In genomic region chr20:32189691-32190607, GRCh38 we compare ENCODE assay signal across 8 cellular contexts. TPM values are rescaled to one million over a fixed set of nuclear protein-coding genes. Genes with fewer than 3 reads are reported as not detected.
DNase-seq lines count a peak whose midpoint lies in the region; ATAC-seq, FAIRE-seq and TF ChIP-seq lines count a peak whose summit lies in the region.

No MANE protein-coding gene starts in this region.

- no peak; a peak in 1 of 3 replicates for TF ChIP-seq POLR2A in H1 (IDR thresholded peaks at IDR 0.05; ENCODE audit: control extremely low read depth in 1 of 2, low read depth in 2 of 2, low read length in 2 of 2)

- H3K4ac ChIP-seq in H1 (replicated peaks; ENCODE audit: insufficient read length, low read depth, low read length) (peak overlapping the region; percentile 11), mesendoderm (ENCODE audit: low read depth, low read length) (peak overlapping the region; percentile 64)

- ATAC-seq in Right ventricle myocardium inferior = peak; percentile 54
- ATAC-seq in stimulated activated naive CD8-positive, alpha-beta T cell treated with anti-CD3 and anti-CD28 coated beads, Interleukin-15, Interleukin-2, amounts not matched to agents 100 U/mL and 50 U/mL, for 24 hours = peak; percentile 72

- H2BK15ac ChIP-seq in H1 (ENCODE audit: low read length) (0 out of 2 replicates have a peak overlapping the region, but pooled peaks have one; percentile 37), mesendoderm (replicated peaks; ENCODE audit: low read depth) (no peak overlapping the region)

- peak overlapping the region; percentile 68 for H3K4me3 Mint-ChIP-seq in activated CD4-positive, alpha-beta memory T cell treated with anti-CD3 and anti-CD28 coated beads, Interleukin-2, amount 10 ng/mL, durations not matched to agents 7 days and 5 days

- H3K4me2 ChIP-seq in H1 (ENCODE audit: insufficient read depth in 1 of 2, low read depth in 2 of 2, low read length in 2 of 2) (peak overlapping the region; percentile 55 to 92), mesendoderm (ENCODE audit: low read length) (peak overlapping the region; percentile 42)

- H2AK5ac ChIP-seq in H1 (ENCODE audit: low read depth, low read length) (no peak overlapping the region), mesendoderm (ENCODE audit: low read length) (peak overlapping the region; percentile 91)

- H3K36me3 Mint-ChIP-seq in activated CD4-positive, alpha-beta memory T cell treated with anti-CD3 and anti-CD28 coated beads, Interleukin-2, amount 10 ng/mL, durations not matched to agents 7 days and 5 days (ENCODE audit: low read depth) = peaks cover 19% of the 10 kb centered on the region

- peaks cover 0 to 6% of the 10 kb centered on the region in 2 experiments; a peak in 1 of 4 replicates for H3K79me2 ChIP-seq in H1 (ENCODE audit: control insufficient read depth in 1 of 2, insufficient read depth in 2 of 2, low read length in 2 of 2)
- H3K79me2 ChIP-seq in mesendoderm (ENCODE audit: control insufficient read depth, insufficient read depth, low read length) = peaks cover 3% of the 10 kb centered on the region

- peaks cover 19% of the 10 kb centered on the region for H3K4me1 Mint-ChIP-seq in activated CD4-positive, alpha-beta memory T cell treated with anti-CD3 and anti-CD28 coated beads, Interleukin-2, amount 10 ng/mL, durations not matched to agents 7 days and 5 days

- H3K4me1 ChIP-seq in H1 (replicated peaks in 1 of 4; ENCODE audit: control insufficient read depth in 3 of 4, insufficient read depth in 4 of 4, low read length in 3 of 4) = peaks cover 2 to 21% (median 18%) of the 10 kb centered on the region in 4 experiments
- peaks cover 3% of the 10 kb centered on the region for H3K4me1 ChIP-seq in mesendoderm (ENCODE audit: control insufficient read depth, low read depth, low read length)

- H3K79me1 ChIP-seq in H1 (ENCODE audit: low read depth, low read length) (0 out of 2 replicates have a peak, but pooled peaks cover 4% of the 10 kb centered on the region), mesendoderm (ENCODE audit: low read length) (peaks cover 8% of the 10 kb centered on the region)

- peak overlapping the region; percentile 75 for H3K27ac ChIP-seq in H1 (ENCODE audit: low read depth, low read length)
- peak overlapping the region; percentile 45 for H3K27ac ChIP-seq in mesendoderm (ENCODE audit: low read depth, low read length)

- no peaks in the 10 kb centered on the region for H3K27me3 ChIP-seq in H1 (replicated peaks in 1 of 4; ENCODE audit: control insufficient read depth in 3 of 4, extremely low read depth in 1 of 4, insufficient read depth in 3 of 4, low read length in 3 of 4)
- H3K27me3 ChIP-seq in mesendoderm (ENCODE audit: insufficient read depth, low read length, poor library complexity) = no peaks in the 10 kb centered on the region

- peaks cover 0 to 4% of the 10 kb centered on the region in 2 experiments; a peak in 1 of 4 replicates for H3K9me3 ChIP-seq in H1 (ENCODE audit: insufficient read depth in 2 of 2, low read depth in 1 of 2, low read length in 1 of 2)

- peak overlapping the region; percentile 3 for H3K56ac ChIP-seq in H1 (replicated peaks; ENCODE audit: insufficient read length, low read depth, low read length)
- H3K56ac ChIP-seq in mesendoderm (ENCODE audit: low read length) = peak overlapping the region; percentile 91

- H2AFZ ChIP-seq in H1 (ENCODE audit: low read length) = peak overlapping the region; percentile 76

- peak overlapping the region; percentile 69; the same call in 1 of the 2 replicates for H2BK5ac ChIP-seq in H1 (ENCODE audit: low read depth, low read length)
- H2BK5ac ChIP-seq in mesendoderm (ENCODE audit: low read length) = no peak overlapping the region

- TF ChIP-seq EP300 in H1 (IDR thresholded peaks at IDR 0.05; ENCODE audit: borderline replicate concordance in 1 of 2, low read depth in 2 of 2, low read length in 2 of 2) = no peak

- no peaks in the 10 kb centered on the region for H3K9me3 Mint-ChIP-seq in activated CD4-positive, alpha-beta memory T cell treated with anti-CD3 and anti-CD28 coated beads, Interleukin-2, amount 10 ng/mL, durations not matched to agents 7 days and 5 days

- H3K36me3 ChIP-seq in H1 (ENCODE audit: control insufficient read depth in 2 of 4, insufficient read depth in 4 of 4, low read length in 3 of 4) (peaks cover under 1 to 7% (median 3%) of the 10 kb centered on the region in 4 experiments; a peak in 4 of 8 replicates), mesendoderm (ENCODE audit: control insufficient read depth, insufficient read depth, low read length) (no peaks in the 10 kb centered on the region)

- H3K4me3 ChIP-seq in H1 (ENCODE audit: extremely low read depth in 1 of 4, insufficient read depth in 2 of 4, low read depth in 3 of 4, low read length in 4 of 4) = peak overlapping the region; percentile 53 to 76 (median 69)
- peak overlapping the region; percentile 74 for H3K4me3 ChIP-seq in mesendoderm (ENCODE audit: low read length)

- FAIRE-seq in H1 (lab: Jason Lieb, UNC) = no peak

- TF ChIP-seq RAD21 in H1 (IDR thresholded peaks at IDR 0.05 in 1 of 2, conservative IDR thresholded peaks at IDR 0.05 in 1 of 2; ENCODE audit: low read depth in 2 of 2, low read length in 2 of 2) = no peak

- H3K18ac ChIP-seq in H1 (ENCODE audit: extremely low read depth, low read length) (peak overlapping the region; percentile 68; the same call in 1 of the 2 replicates), mesendoderm (ENCODE audit: low read length) (peak overlapping the region; percentile 86)

- H3K23me2 ChIP-seq in H1 (ENCODE audit: low read depth, low read length) = peaks cover 4% of the 10 kb centered on the region; the same call in 1 of the 2 replicates

- CTCF ChIA-PET in activated CD4-positive, alpha-beta memory T cell treated with anti-CD3 and anti-CD28 coated beads, Interleukin-2, amount 10 ng/mL, durations not matched to agents 7 days and 5 days (lab: Charles Lee) = no interaction called here
- CTCF ChIA-PET in H1 (lab: Charles Lee; ENCODE audit: partially characterized antibody) = interaction anchor here (0.6 to 1.3 kb wide), 3 partner anchors 9 to 227 kb away, joined by 3 read pairs; no protein-coding TSS in a partner anchor

- peak overlapping the region; percentile 60 for H4K5ac ChIP-seq in H1 (ENCODE audit: insufficient read length, low read depth, low read length)
- H4K5ac ChIP-seq in mesendoderm (ENCODE audit: low read length) = no peak overlapping the region

- WGBS in H1 (ENCODE audit: extremely low coverage in 1 of 2, insufficient coverage in 1 of 2, insufficient read length in 1 of 2, insufficient replicate concordance in 2 of 2, low coverage in 1 of 2, low lambda C conversion rate in 2 of 2, missing lambda C conversion rate in 1 of 2), 2 experiments = 13% methylated on average over 80 of the region's 88 CpGs; no CpG with 5 or more reads in 1 of the 2 experiments
- WGBS in mesendoderm (ENCODE audit: extremely low coverage, insufficient coverage, low lambda C conversion rate) = no CpG with 5 or more reads among the region's 88 CpGs

- H2BK20ac ChIP-seq in H1 (ENCODE audit: low read length) = no peak overlapping the region

- TF ChIP-seq CTCF in H1 (IDR thresholded peaks at IDR 0.05; ENCODE audit: control extremely low read depth in 1 of 3, insufficient read depth in 1 of 3, low read depth in 1 of 3, low read length in 3 of 3) = no peak

- H2BK12ac ChIP-seq in H1 (ENCODE audit: low read depth, low read length) = 0 out of 2 replicates have a peak overlapping the region, but pooled peaks have one; percentile 39

- no peak overlapping the region for H3K14ac ChIP-seq in H1 (ENCODE audit: insufficient read length)

- no peaks in the 10 kb centered on the region for H3K27me3 Mint-ChIP-seq in activated CD4-positive, alpha-beta memory T cell treated with anti-CD3 and anti-CD28 coated beads, Interleukin-2, amount 10 ng/mL, durations not matched to agents 7 days and 5 days

- H3K27ac Mint-ChIP-seq in activated CD4-positive, alpha-beta memory T cell treated with anti-CD3 and anti-CD28 coated beads, Interleukin-2, amount 10 ng/mL, durations not matched to agents 7 days and 5 days = peak overlapping the region; percentile 44

- H4K91ac ChIP-seq in H1 (replicated peaks; ENCODE audit: insufficient read length, low read length) = peak overlapping the region; percentile 59

- POLR2A ChIA-PET in activated CD4-positive, alpha-beta memory T cell treated with anti-CD3 and anti-CD28 coated beads, Interleukin-2, amount 10 ng/mL, durations not matched to agents 7 days and 5 days (lab: Charles Lee) = interaction anchor here (1.0 to 1.7 kb wide), 5 partner anchors 16 to 168 kb away, joined by 3 to 8 read pairs (median 3); no protein-coding TSS in a partner anchor
- POLR2A ChIA-PET in H1 (lab: Charles Lee; ENCODE audit: partially characterized antibody) = interaction anchor here (0.6 to 5.6 kb wide), 8 partner anchors 9 to 523 kb away, joined by 3 to 77 read pairs (median 5); partner anchors contain the start of genes PLAGL2, POFUT1 and TM9SF4

- H2BK120ac ChIP-seq in H1 (replicated peaks; ENCODE audit: low read depth, low read length) = no peak overlapping the region
- peak overlapping the region; percentile 29 for H2BK120ac ChIP-seq in mesendoderm (ENCODE audit: low read depth, low read length)

- H4K20me1 ChIP-seq in H1 (replicated peaks in 1 of 2; ENCODE audit: control insufficient read depth in 1 of 2, insufficient read depth in 2 of 2, low read length in 2 of 2) = peaks cover 0 to 5% of the 10 kb centered on the region in 2 experiments

- H3K9ac ChIP-seq in H1 (replicated peaks in 1 of 4; ENCODE audit: extremely low read depth in 1 of 4, low read depth in 3 of 4, low read length in 3 of 4) (peak overlapping the region; percentile 25 to 86 (median 83); a peak in 6 of 7 replicates), mesendoderm (ENCODE audit: low read length) (peak overlapping the region; percentile 94)

- intact Hi-C loops in Right ventricle myocardium inferior (cut with DNase I) = no loop called here
- intact Hi-C loops in cardiac septum (cut with DNase I) = no loop called here

- H3K23ac ChIP-seq in H1 (ENCODE audit: insufficient read length) (no peak overlapping the region), mesendoderm (ENCODE audit: low read length) (peak overlapping the region; percentile 94)

- H4K8ac ChIP-seq in H1 (ENCODE audit: extremely low read depth, insufficient read depth, low read length) (peak overlapping the region; percentile 95), mesendoderm (ENCODE audit: low read depth, low read length) (no peak overlapping the region)

- DNase-seq in Right ventricle myocardium inferior (ENCODE audit: missing footprints) (peak; percentile 82), cardiac septum (ENCODE audit: low spot score) (no peak), H1 (ENCODE audit: low read depth in 1 of 2, low spot score in 2 of 2) (peak in 1 of 2 experiments; percentile 86), mesendoderm (peak; percentile 62), H4 (ENCODE audit: low spot score) (no peak), HK-2 (ENCODE audit: unreplicated experiment) (no peak)
- DNase-seq in activated CD4-positive, alpha-beta memory T cell treated with anti-CD3 and anti-CD28 coated beads, Interleukin-2, amount 10 ng/mL, durations not matched to agents 7 days and 5 days = peak; percentile 31
- DNase-seq in stimulated activated naive CD8-positive, alpha-beta T cell treated with anti-CD3 and anti-CD28 coated beads, Interleukin-15, Interleukin-2, amounts not matched to agents 100 U/mL and 50 U/mL, for 24 hours = peak; percentile 74

RNA-seq across cellular contexts. Expression of gene PLAGL2, which starts 17.6 kb away (rescaled TPM):
- 6.0 TPM for total RNA-seq in Right ventricle myocardium inferior
- total RNA-seq in cardiac septum = 8.5 TPM
- total RNA-seq in activated CD4-positive, alpha-beta memory T cell treated with anti-CD3 and anti-CD28 coated beads, Interleukin-2, amount 10 ng/mL, durations not matched to agents 7 days and 5 days = 10 to 100 TPM; 27.9 to 28.9 TPM
- 25.4 and 26.1 TPM in 2 replicates for total RNA-seq in H1 (2021; fragmentation: NEBNext Ultra II Directional; extraction: Animal tissue kit (Norgen Biotek cat#: 25700))
- polyA plus RNA-seq in H1 (2011; rRNA removed) = 20.6 and 26.7 TPM in 2 replicates
- 13.6 TPM for polyA plus RNA-seq in H1 (2011; cell fraction: cytosol; rRNA removed)
- polyA plus RNA-seq in H1 (2011; cell fraction: nucleus; rRNA removed) = 16.7 TPM
- 23.8 to 28.5 TPM (median 26.4 TPM) in 4 replicates for polyA plus RNA-seq in H1 (2012, experiment 1 of 2)
- polyA plus RNA-seq in H1 (2012, experiment 2 of 2) = 20.3 TPM
- polyA plus RNA-seq in H1 (2013, experiment 1 of 2) = 19.4 TPM
- 19.7 TPM for polyA plus RNA-seq in H1 (2013, experiment 2 of 2)
- polyA minus RNA-seq in H1 (2011; rRNA and poly(A)+ RNA removed) = 26.9 and 28.7 TPM in 2 replicates
- 20.6 TPM for polyA minus RNA-seq in H1 (2011; cell fraction: cytosol; rRNA and poly(A)+ RNA removed)
- polyA minus RNA-seq in H1 (2011; cell fraction: nucleus; rRNA and poly(A)+ RNA removed) = 18.4 TPM
- polyA plus RNA-seq in mesendoderm (2013, experiment 1 of 2) = 29.7 TPM
- polyA plus RNA-seq in mesendoderm (2013, experiment 2 of 2) = 28.8 TPM
- 2.9 and 3.7 TPM in 2 replicates for total RNA-seq in H4 (2014; rRNA removed; shearing (Covaris generic))

RNA-seq across cellular contexts. Expression of gene POFUT1, which starts 17.7 kb away (rescaled TPM):
- total RNA-seq in Right ventricle myocardium inferior (24.5 TPM), cardiac septum (22.6 TPM)
- total RNA-seq in activated CD4-positive, alpha-beta memory T cell treated with anti-CD3 and anti-CD28 coated beads, Interleukin-2, amount 10 ng/mL, durations not matched to agents 7 days and 5 days = 10 to 100 TPM; 21.5 to 23.2 TPM
- 24.4 and 24.5 TPM in 2 replicates for total RNA-seq in H1 (2021; fragmentation: NEBNext Ultra II Directional; extraction: Animal tissue kit (Norgen Biotek cat#: 25700))
- 19.4 and 23.5 TPM in 2 replicates for polyA plus RNA-seq in H1 (2011; rRNA removed)
- polyA plus RNA-seq in H1 (2011; cell fraction: cytosol; rRNA removed) = 23.1 TPM
- polyA plus RNA-seq in H1 (2011; cell fraction: nucleus; rRNA removed) = 27.9 TPM
- 19.9 to 22.6 TPM (median 21.3 TPM) in 4 replicates for polyA plus RNA-seq in H1 (2012, experiment 1 of 2)
- 21.9 TPM for polyA plus RNA-seq in H1 (2012, experiment 2 of 2)
- 27.9 TPM for polyA plus RNA-seq in H1 (2013, experiment 1 of 2)
- 31.3 TPM for polyA plus RNA-seq in H1 (2013, experiment 2 of 2)
- 30.4 and 33.9 TPM in 2 replicates for polyA minus RNA-seq in H1 (2011; rRNA and poly(A)+ RNA removed)
- polyA minus RNA-seq in H1 (2011; cell fraction: cytosol; rRNA and poly(A)+ RNA removed) = 22.5 TPM
- polyA minus RNA-seq in H1 (2011; cell fraction: nucleus; rRNA and poly(A)+ RNA removed) = 26.9 TPM
- polyA plus RNA-seq in mesendoderm (2013, experiment 1 of 2) = 20.6 TPM
- 20.1 TPM for polyA plus RNA-seq in mesendoderm (2013, experiment 2 of 2)
- total RNA-seq in H4 (2014; rRNA removed; shearing (Covaris generic)) = 51.5 and 51.6 TPM in 2 replicates

Comparison
In these comparisons a context has a peak if more than half of its experiments do, and no peak if none do; other contexts are left out.
1. DNase-seq: peak in Right ventricle myocardium inferior (single experiment), activated CD4-positive, alpha-beta memory T cell treated with anti-CD3 and anti-CD28 coated beads, Interleukin-2, amount 10 ng/mL, durations not matched to agents 7 days and 5 days (single experiment), mesendoderm (single experiment) and stimulated activated naive CD8-positive, alpha-beta T cell treated with anti-CD3 and anti-CD28 coated beads, Interleukin-15, Interleukin-2, amounts not matched to agents 100 U/mL and 50 U/mL, for 24 hours (single experiment); none in cardiac septum (single experiment), H4 (single experiment) and HK-2 (single experiment).